ENCODE assay signal across 1 cellular context in genomic region chr2:48328159-48328816, GRCh38.
TF ChIP-seq lines count a peak whose summit lies in the region.

No MANE protein-coding gene starts in this region.

TF ChIP-seq in GM12878, 131 proteins besides CTCF, POLR2A, EP300 and RAD21 (continued from another document):
- TF ChIP-seq ATF2 (IDR thresholded peaks at IDR 0.05; ENCODE audit: low read length) (0 out of 2 replicates have a peak, but pooled peaks have one; percentile 23), NFXL1 (IDR thresholded peaks at IDR 0.05; ENCODE audit: borderline replicate concordance) (no peak), PKNOX1 (IDR thresholded peaks at IDR 0.05) (peak; percentile 62), POLR2AphosphoS5 (IDR thresholded peaks at IDR 0.05; ENCODE audit: low read length) (no peak), HDAC6 (IDR thresholded peaks at IDR 0.05; ENCODE audit: unreplicated experiment) (no peak), ASH2L (IDR thresholded peaks at IDR 0.05; ENCODE audit: borderline replicate concordance, low read depth) (no peak), MYC (IDR thresholded peaks at IDR 0.05; ENCODE audit: insufficient read depth, insufficient read length, insufficient replicate concordance, low read length, severe bottlenecking) (no peak), HDGF (IDR thresholded peaks at IDR 0.05) (no peak), YY1 (IDR thresholded peaks at IDR 0.05; ENCODE audit: low read depth, low read length) (no peak), SIX5 (IDR thresholded peaks at IDR 0.05; ENCODE audit: low read depth, low read length, severe bottlenecking) (no peak), E2F8 (IDR thresholded peaks at IDR 0.05; ENCODE audit: low read depth, partially characterized antibody) (no peak), SP1 (IDR thresholded peaks at IDR 0.05; ENCODE audit: low read depth, low read length) (no peak), SREBF1 (IDR thresholded peaks at IDR 0.05; ENCODE audit: low read length) (no peak), RUNX3 (IDR thresholded peaks at IDR 0.05; ENCODE audit: low read length) (0 out of 2 replicates have a peak, but pooled peaks have one; percentile 7), FOXM1 (IDR thresholded peaks at IDR 0.05; ENCODE audit: low read depth, low read length) (no peak), SMC3 (IDR thresholded peaks at IDR 0.05; ENCODE audit: borderline replicate concordance, low read length) (no peak), FOS (IDR thresholded peaks at IDR 0.05; ENCODE audit: borderline replicate concordance, extremely low read depth, insufficient read length) (no peak), RCOR1 (conservative IDR thresholded peaks at IDR 0.05; ENCODE audit: low read depth, low read length) (no peak), YBX1 (IDR thresholded peaks at IDR 0.05) (no peak)
